In genomic region chr17:81398855-81399451, GRCh38 we compare ENCODE assay signal across 8 cellular contexts. TPM values are rescaled to one million over a fixed set of nuclear protein-coding genes. Genes with fewer than 3 reads are reported as not detected.
DNase-seq lines count a peak whose midpoint lies in the region; ATAC-seq and TF ChIP-seq lines count a peak whose summit lies in the region.

No MANE protein-coding gene starts in this region.

- peaks cover 4 to 6% of the 10 kb centered on the region in 2 donors for H3K36me3 Mint-ChIP-seq in activated T-cell treated with anti-CD3 and anti-CD28 coated beads, Interleukin-2, amount 50 U/mL, for 72 hours (ENCODE audit: insufficient read depth in 2 of 2)

- no peak for ATAC-seq in activated T-cell treated with anti-CD3 and anti-CD28 coated beads, Interleukin-2, amount 50 U/mL, for 72 hours (replicated peaks in 1 of 2)

- no peak for TF ChIP-seq CTCF in ascending aorta (IDR thresholded peaks at IDR 0.05)
- no peak for TF ChIP-seq CTCF in liver (IDR thresholded peaks at IDR 0.05; ENCODE audit: low read depth, low read length, missing input control)
- TF ChIP-seq CTCF in tibial nerve (IDR thresholded peaks at IDR 0.05): no peak

- no peaks in the 10 kb centered on the region for H3K36me3 ChIP-seq in ascending aorta
- H3K36me3 ChIP-seq in liver (ENCODE audit: control insufficient read depth in 4 of 4, insufficient read depth in 3 of 4, low read depth in 1 of 4, low read length in 3 of 4): no peaks in the 10 kb centered on the region
- H3K36me3 ChIP-seq in tibial nerve: no peaks in the 10 kb centered on the region

- peaks cover 61% of the 10 kb centered on the region for H3K27me3 Mint-ChIP-seq in activated T-cell treated with anti-CD3 and anti-CD28 coated beads, Interleukin-2, amount 50 U/mL, for 72 hours (ENCODE audit: low read depth)

- H3K27ac Mint-ChIP-seq in activated T-cell treated with anti-CD3 and anti-CD28 coated beads, Interleukin-2, amount 50 U/mL, for 72 hours: peak overlapping the region; percentile 85

- no peaks in the 10 kb centered on the region for H3K9me3 ChIP-seq in ascending aorta
- H3K9me3 ChIP-seq in liver (ENCODE audit: control insufficient read depth in 4 of 4, low read length in 3 of 4): no peaks in the 10 kb centered on the region
- H3K9me3 ChIP-seq in tibial nerve: no peaks in the 10 kb centered on the region

- TF ChIP-seq POLR2A in tibial nerve (IDR thresholded peaks at IDR 0.05): no peak

- TF ChIP-seq EP300 in tibial nerve (IDR thresholded peaks at IDR 0.05): no peak

- DNase-seq in activated T-cell treated with anti-CD3 and anti-CD28 coated beads, Interleukin-2, amount 50 U/mL, for 72 hours: peak in 1 of 2 donors; percentile 9
- DNase-seq in activated T-cell treated with anti-CD3 and anti-CD28 coated beads, Interleukin-2, amount 50 U/mL, for 48 hours: no peak
- DNase-seq in ascending aorta (ENCODE audit: low spot score in 2 of 2) (no peak), tibial nerve (ENCODE audit: low spot score in 2 of 2) (no peak), GDM1 (lab: John Stamatoyannopoulos, UW) (no peak), OCI-M1 (lab: John Stamatoyannopoulos, UW) (no peak), NCI-H446 treated with DMSO at 0.1 percent for 48 hours (lab: John Stamatoyannopoulos, UW) (no peak)

- H3K4me3 Mint-ChIP-seq in activated T-cell treated with anti-CD3 and anti-CD28 coated beads, Interleukin-2, amount 50 U/mL, for 72 hours: peak overlapping the region; percentile 87 to 90

- peak overlapping the region; percentile 81 to 91 for H3K4me3 ChIP-seq in ascending aorta
- H3K4me3 ChIP-seq in liver (ENCODE audit: low read depth in 1 of 3, low read length in 3 of 3): peak overlapping the region in 2 of 3 donors; percentile 62 to 94
- peak overlapping the region; percentile 49 to 89 (median 70) for H3K4me3 ChIP-seq in tibial nerve

- no peak for TF ChIP-seq RAD21 in liver (IDR thresholded peaks at IDR 0.05)

- H3K27me3 ChIP-seq in ascending aorta (no peaks in the 10 kb centered on the region), liver (ENCODE audit: control insufficient read depth in 4 of 4, insufficient read depth in 4 of 4, low read length in 3 of 4) (no peaks in the 10 kb centered on the region), tibial nerve (no peaks in the 10 kb centered on the region)

- H3K27ac ChIP-seq in ascending aorta (peak overlapping the region; percentile 91 to 94), liver (ENCODE audit: low read depth in 1 of 2, low read length in 2 of 2) (peak overlapping the region in 1 of 2 donors; percentile 60), tibial nerve (peak overlapping the region; percentile 83 to 98 (median 94))

- peaks cover 28% of the 10 kb centered on the region for H3K4me1 Mint-ChIP-seq in activated T-cell treated with anti-CD3 and anti-CD28 coated beads, Interleukin-2, amount 50 U/mL, for 72 hours (ENCODE audit: low read depth)

- intact Hi-C loops in ascending aorta (cut with DNase I): no loop called here

- WGBS in liver: 2% methylated on average over 51 of the region's 51 CpGs
- 2 to 4% methylated on average over 16 to 38 of the region's 51 CpGs for WGBS in tibial nerve, 2 donors

- H3K9me3 Mint-ChIP-seq in activated T-cell treated with anti-CD3 and anti-CD28 coated beads, Interleukin-2, amount 50 U/mL, for 72 hours: no peaks in the 10 kb centered on the region

- no peak overlapping the region for H3K9ac ChIP-seq in liver (ENCODE audit: low read depth in 1 of 2, low read length in 2 of 2)

- peaks cover 21 to 34% of the 10 kb centered on the region in 2 donors for H3K4me1 ChIP-seq in ascending aorta
- H3K4me1 ChIP-seq in liver (ENCODE audit: control insufficient read depth in 4 of 4, insufficient read depth in 4 of 4, low read length in 3 of 4): peaks cover 11 to 42% (median 29%) of the 10 kb centered on the region in 4 donors
- peaks cover 0 to 56% (median 43%) of the 10 kb centered on the region in 4 donors for H3K4me1 ChIP-seq in tibial nerve

TF ChIP-seq in liver, 16 proteins besides CTCF, POLR2A, EP300 and RAD21:
- TF ChIP-seq REST (IDR thresholded peaks at IDR 0.05): no peak
- no peak for TF ChIP-seq HNF4G (IDR thresholded peaks at IDR 0.05)
- TF ChIP-seq, protein P1, sequence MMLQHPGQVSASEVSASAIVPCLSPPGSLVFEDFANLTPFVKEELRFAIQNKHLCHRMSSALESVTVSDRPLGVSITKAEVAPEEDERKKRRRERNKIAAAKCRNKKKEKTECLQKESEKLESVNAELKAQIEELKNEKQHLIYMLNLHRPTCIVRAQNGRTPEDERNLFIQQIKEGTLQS (IDR thresholded peaks at IDR 0.05): no peak
- TF ChIP-seq FOXA2 (IDR thresholded peaks at IDR 0.05): no peak
- TF ChIP-seq GABPA (IDR thresholded peaks at IDR 0.05 in 1 of 2, conservative IDR thresholded peaks at IDR 0.05 in 1 of 2): no peak
- TF ChIP-seq, protein P2, sequence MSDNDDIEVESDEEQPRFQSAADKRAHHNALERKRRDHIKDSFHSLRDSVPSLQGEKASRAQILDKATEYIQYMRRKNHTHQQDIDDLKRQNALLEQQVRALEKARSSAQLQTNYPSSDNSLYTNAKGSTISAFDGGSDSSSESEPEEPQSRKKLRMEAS (IDR thresholded peaks at IDR 0.05): no peak
- no peak for TF ChIP-seq FOXA1 (IDR thresholded peaks at IDR 0.05)
- no peak for TF ChIP-seq EGR1 (IDR thresholded peaks at IDR 0.05; ENCODE audit: low read depth in 2 of 2)
- TF ChIP-seq JUND (IDR thresholded peaks at IDR 0.05): no peak
- no peak for TF ChIP-seq NR2F2 (IDR thresholded peaks at IDR 0.05)
- TF ChIP-seq YY1 (IDR thresholded peaks at IDR 0.05): no peak
- no peak for TF ChIP-seq RXRA (IDR thresholded peaks at IDR 0.05)
- TF ChIP-seq HNF4A (conservative IDR thresholded peaks at IDR 0.05): no peak
- no peak for TF ChIP-seq ZBTB33 (IDR thresholded peaks at IDR 0.05)
- no peak for TF ChIP-seq TAF1 (conservative IDR thresholded peaks at IDR 0.05)
- TF ChIP-seq SP1 (IDR thresholded peaks at IDR 0.05): no peak

RNA-seq across cellular contexts. Expression of gene BAHCC1, which starts 3.7 kb away (rescaled TPM):
- under 1 TPM; 0.02 to 0.14 TPM for total RNA-seq in activated T-cell treated with anti-CD3 and anti-CD28 coated beads, Interleukin-2, amount 50 U/mL, for 72 hours
- total RNA-seq in ascending aorta (29.1 TPM), liver (1 to 10 TPM; 3.2 to 3.9 TPM), tibial nerve (10 to 100 TPM; 15.1 to 38.7 (median 27.4) TPM)
- polyA plus RNA-seq in liver: 1 to 10 TPM in 1 of 2 donors, under 1 TPM in 1; 0.76 to 1.9 TPM
